ENCODE assay signal across 8 cellular contexts in the genomic region with DNA sequence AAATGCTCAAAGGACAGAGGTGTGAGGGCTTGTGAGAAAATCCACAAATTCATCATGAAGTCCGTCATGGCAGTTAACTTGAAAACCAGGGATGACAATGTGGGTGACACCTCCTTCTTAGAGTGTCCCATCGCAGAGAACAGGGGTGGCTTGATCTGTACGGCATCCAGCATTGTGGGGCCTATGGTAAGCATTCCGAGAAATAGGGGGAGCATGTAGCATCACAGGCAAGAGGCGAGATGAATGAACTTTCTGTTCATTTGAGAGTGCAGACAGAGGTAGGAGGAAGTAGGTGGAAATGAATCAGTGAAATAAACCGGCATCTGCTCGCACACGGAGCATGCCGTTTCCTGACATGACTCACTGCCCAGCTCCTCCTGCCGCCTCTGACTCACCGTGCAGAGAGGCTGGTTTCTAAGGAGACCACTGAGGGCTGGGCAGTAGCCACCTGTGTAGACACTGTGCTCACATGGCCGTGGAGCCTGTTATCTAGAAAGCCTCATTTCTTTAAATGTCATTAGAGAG.
DNase-seq lines count a peak whose midpoint lies in the region; ATAC-seq and TF ChIP-seq lines count a peak whose summit lies in the region.

No MANE protein-coding gene starts in this region.

- DNase-seq in EH (ENCODE audit: low read depth) (peak; percentile 94), amniotic stem cell (lab: John Stamatoyannopoulos, UW) (peak; percentile 84), iPS-NIHi7 (ENCODE audit: extremely low spot score) (peak; percentile 57), globus pallidus (ENCODE audit: low spot score) (no peak)
- DNase-seq in stimulated activated CD4-positive, alpha-beta T cell treated with anti-CD3 and anti-CD28 coated beads, Interleukin-15, amount 100 ng/mL, for 48 hours (ENCODE audit: low read depth in 2 of 2), result peak; percentile 34 to 46

- peak; percentile 97 for ATAC-seq in GM21381 (IDR thresholded peaks at IDR 0.05; ENCODE audit: unreplicated experiment)
- peak; percentile 99 for ATAC-seq in HG03565 (IDR thresholded peaks at IDR 0.05; ENCODE audit: unreplicated experiment)

TF ChIP-seq in PFSK-1, 5 proteins besides CTCF, POLR2A, EP300 and RAD21:
- TF ChIP-seq FOXP2 (optimal IDR thresholded peaks at IDR 0.05; ENCODE audit: borderline replicate concordance, extremely low read depth, extremely low read length, insufficient read depth), result peak; percentile 57
- TF ChIP-seq TAF1 (IDR thresholded peaks at IDR 0.05; ENCODE audit: borderline replicate concordance, insufficient read depth, low read length), result no peak
